8 cellular contexts compared by ENCODE assay signal in genomic region chr17:17822189-17822978, GRCh38.
A peak's percentile ranks its signal among the peaks of the same experiment; 100 is the strongest.
DNase-seq lines count a peak whose midpoint lies in the region; ATAC-seq and TF ChIP-seq lines count a peak whose summit lies in the region.

No MANE protein-coding gene starts in this region.

- peak overlapping the region; percentile 71 for H3K27ac ChIP-seq in muscle layer of duodenum (ENCODE audit: low read length)

- TF ChIP-seq CTCF in AG09309 (IDR thresholded peaks at IDR 0.05; ENCODE audit: control insufficient read depth, insufficient read depth, low read depth, low read length, missing control alignments) (no peak), LNCaP clone FGC (IDR thresholded peaks at IDR 0.05; ENCODE audit: control insufficient read depth, extremely low read depth, insufficient read depth) (no peak)

- H3K9me3 ChIP-seq in muscle layer of duodenum (ENCODE audit: control insufficient read depth in 1 of 2, low read length in 2 of 2): no peaks in the 10 kb centered on the region

- H3K9me3 Mint-ChIP-seq in dendritic cell treated with granulocyte-macrophage colony-stimulating factor and Interleukin-4, amounts not matched to agents 40 ng/mL and 50 ng/mL, for 4 days: no peaks in the 10 kb centered on the region

- peaks cover 40 to 96% of the 10 kb centered on the region in 2 donors for H3K4me1 ChIP-seq in muscle layer of duodenum (ENCODE audit: control insufficient read depth in 1 of 2, insufficient read depth in 2 of 2, low read length in 2 of 2)

- H3K36me3 Mint-ChIP-seq in dendritic cell treated with granulocyte-macrophage colony-stimulating factor and Interleukin-4, amounts not matched to agents 40 ng/mL and 50 ng/mL, for 4 days (ENCODE audit: low read depth): peaks cover 68% of the 10 kb centered on the region

- peaks cover 15 to 19% of the 10 kb centered on the region in 2 donors for H3K36me3 ChIP-seq in muscle layer of duodenum (ENCODE audit: control insufficient read depth in 1 of 2, insufficient read depth in 2 of 2, low read length in 2 of 2)

- DNase-seq in AG09309 (ENCODE audit: low read depth) (peak; percentile 58), LNCaP clone FGC (ENCODE audit: low read depth) (peak; percentile 97), NCI-H2107 treated with DMSO at 0.1 percent for 48 hours (lab: John Stamatoyannopoulos, UW; ENCODE audit: unreplicated experiment) (no peak), SIG-M5 (lab: John Stamatoyannopoulos, UW) (no peak)

- H3K27ac Mint-ChIP-seq in dendritic cell treated with granulocyte-macrophage colony-stimulating factor and Interleukin-4, amounts not matched to agents 40 ng/mL and 50 ng/mL, for 4 days: peak overlapping the region; percentile 41

- intact Hi-C loops in dendritic cell treated with granulocyte-macrophage colony-stimulating factor and Interleukin-4, amounts not matched to agents 40 ng/mL and 50 ng/mL, for 4 days (cut with micrococcal nuclease): loop anchor here (10.0 kb wide), 2 partner anchors 138 to 212 kb away; partner anchors contain the start of genes ATPAF2, GID4 and RAI1

- no peak for ATAC-seq in HG03469 (IDR thresholded peaks at IDR 0.05; ENCODE audit: unreplicated experiment)
- no peak for ATAC-seq in HG02623 (IDR thresholded peaks at IDR 0.05; ENCODE audit: unreplicated experiment)

- no peaks in the 10 kb centered on the region for H3K27me3 ChIP-seq in muscle layer of duodenum (ENCODE audit: low read depth, low read length)

- peak overlapping the region; percentile 60 for H3K4me3 Mint-ChIP-seq in dendritic cell treated with granulocyte-macrophage colony-stimulating factor and Interleukin-4, amounts not matched to agents 40 ng/mL and 50 ng/mL, for 4 days

- H3K4me3 ChIP-seq in AG09309 (ENCODE audit: control insufficient read depth, low read depth, low read length) (no peak overlapping the region), LNCaP clone FGC (ENCODE audit: low read depth, low read length) (peak overlapping the region; percentile 93), muscle layer of duodenum (ENCODE audit: low read depth in 1 of 2, low read length in 2 of 2) (peak overlapping the region; percentile 56 to 61)

- peaks cover 85% of the 10 kb centered on the region for H3K4me1 Mint-ChIP-seq in dendritic cell treated with granulocyte-macrophage colony-stimulating factor and Interleukin-4, amounts not matched to agents 40 ng/mL and 50 ng/mL, for 4 days (ENCODE audit: low read depth)

- H3K27me3 Mint-ChIP-seq in dendritic cell treated with granulocyte-macrophage colony-stimulating factor and Interleukin-4, amounts not matched to agents 40 ng/mL and 50 ng/mL, for 4 days: no peaks in the 10 kb centered on the region

Comparison
In these comparisons a context has a peak if more than half of its experiments do, and no peak if none do; other contexts are left out.
1. DNase-seq: peak in AG09309 (single experiment) and LNCaP clone FGC (single experiment); none in NCI-H2107 treated with DMSO at 0.1 percent for 48 hours (single experiment) and SIG-M5 (single experiment).